Comparison of ENCODE assay signal across 24 cellular contexts in genomic region chr14:51883232-51883631, GRCh38. TPM values are rescaled to one million over a fixed set of nuclear protein-coding genes. Genes with fewer than 3 reads are reported as not detected.
DNase-seq lines count a peak whose midpoint lies in the region; ATAC-seq and TF ChIP-seq lines count a peak whose summit lies in the region.
"Had no signal": no experiment of that assay in that cellular context is flagged by ENCODE, and none has a peak within 500 bp of the region (broad histone marks: within the 10 kb centered on the region; RNA-seq: fewer than 3 reads in every experiment).

No MANE protein-coding gene starts in this region.

- CTCF ChIA-PET in T-cell (lab: Charles Lee): interaction anchor here in 1 of 2 donors (1.1 to 1.5 kb wide), 3 partner anchors 8 to 30 kb away, joined by 3 to 4 read pairs (median 4); no protein-coding TSS in a partner anchor
- CTCF ChIA-PET in PC-9 (lab: Charles Lee): no interaction called here

- peaks cover 0 to 17% (median 6%) of the 10 kb centered on the region in 11 experiments; a peak in 13 of 22 replicates for H3K9me3 ChIP-seq in BLaER1 treated with 17β-estradiol and CSF1 and Interleukin-3, amounts not matched to agents 10 nM and 100 nM (replicated peaks in 1 of 11)
- H3K9me3 ChIP-seq in endocrine pancreas (ENCODE audit: control insufficient read depth, low read length): no peaks in the 10 kb centered on the region
- no peaks in the 10 kb centered on the region for H3K9me3 ChIP-seq in PC-9 (ENCODE audit: insufficient read depth, low read depth)
- H3K9me3 ChIP-seq: heart left ventricle, left lung had no signal

- H3K4me3 Mint-ChIP-seq in T-helper 2 cell treated with Interferon-gamma antibody and Interleukin-4, amounts not matched to agents 5 μg/mL and 100 μg/mL, for 36 hours: peak overlapping the region; percentile 32
- peak overlapping the region in 2 of 3 donors; percentile 35 to 43 for H3K4me3 Mint-ChIP-seq in T-cell
- H3K4me3 Mint-ChIP-seq: HFFc6 had no signal

- H3K27me3 Mint-ChIP-seq in T-helper 2 cell treated with Interferon-gamma antibody and Interleukin-4, amounts not matched to agents 5 μg/mL and 100 μg/mL, for 36 hours (ENCODE audit: low read depth): no peaks in the 10 kb centered on the region
- H3K27me3 Mint-ChIP-seq in T-cell: no peaks in the 10 kb centered on the region

- H3K4me2 ChIP-seq in BLaER1 treated with 17β-estradiol and CSF1 and Interleukin-3, amounts not matched to agents 10 nM and 100 nM: peak overlapping the region in 9 of 11 experiments; percentile 7 to 90 (median 81); a peak in 14 of 22 replicates
- no peak overlapping the region for H3K4me2 ChIP-seq in PC-9

- peaks cover 35% of the 10 kb centered on the region for H3K4me1 Mint-ChIP-seq in T-helper 2 cell treated with Interferon-gamma antibody and Interleukin-4, amounts not matched to agents 5 μg/mL and 100 μg/mL, for 36 hours (ENCODE audit: low read depth)
- peaks cover 87 to 90% (median 90%) of the 10 kb centered on the region in 3 donors for H3K4me1 Mint-ChIP-seq in T-cell

- peaks cover 59% of the 10 kb centered on the region for H3K36me3 Mint-ChIP-seq in T-helper 2 cell treated with Interferon-gamma antibody and Interleukin-4, amounts not matched to agents 5 μg/mL and 100 μg/mL, for 36 hours (ENCODE audit: low read depth)
- peaks cover 54% of the 10 kb centered on the region for H3K36me3 Mint-ChIP-seq in T-cell

- peaks cover 4 to 35% (median 22%) of the 10 kb centered on the region in 11 experiments; a peak in 18 of 22 replicates for H3K36me3 ChIP-seq in BLaER1 treated with 17β-estradiol and CSF1 and Interleukin-3, amounts not matched to agents 10 nM and 100 nM
- H3K36me3 ChIP-seq in endocrine pancreas (ENCODE audit: control insufficient read depth, insufficient read depth, low read length): no peaks in the 10 kb centered on the region
- no peaks in the 10 kb centered on the region for H3K36me3 ChIP-seq in PC-9 (ENCODE audit: low read depth)
- H3K36me3 ChIP-seq: cardiac muscle cell, heart left ventricle, left lung had no signal

- peak overlapping the region; percentile 19 for H3K27ac Mint-ChIP-seq in T-helper 2 cell treated with Interferon-gamma antibody and Interleukin-4, amounts not matched to agents 5 μg/mL and 100 μg/mL, for 36 hours
- H3K27ac Mint-ChIP-seq in T-cell: peak overlapping the region; percentile 36 to 77
- H3K27ac Mint-ChIP-seq: HFFc6 had no signal

- in situ Hi-C loops in KBM-7 (cut with MboI; ENCODE audit: low pct_unique_long_range_greater_than_20kb, low sequenced_read_pairs): no loop called here

- no peaks in the 10 kb centered on the region for H3F3A ChIP-seq in PC-9 (ENCODE audit: insufficient read depth, low read depth)

- H3K4me3 ChIP-seq in BLaER1 treated with 17β-estradiol and CSF1 and Interleukin-3, amounts not matched to agents 10 nM and 100 nM: no peak overlapping the region
- H3K4me3 ChIP-seq in endocrine pancreas (ENCODE audit: control insufficient read depth, insufficient read depth, low read length) (peak overlapping the region; percentile 70), PC-9 (no peak overlapping the region)
- H3K4me3 ChIP-seq: cardiac muscle cell, heart left ventricle, left lung, smooth muscle cell had no signal

- peaks cover 0 to 92% (median 0%) of the 10 kb centered on the region in 11 experiments; a peak in 3 of 22 replicates for H4K20me1 ChIP-seq in BLaER1 treated with 17β-estradiol and CSF1 and Interleukin-3, amounts not matched to agents 10 nM and 100 nM
- H4K20me1 ChIP-seq in PC-9 (ENCODE audit: insufficient read depth): no peaks in the 10 kb centered on the region

- no peak for TF ChIP-seq CTCF in PC-9 (conservative IDR thresholded peaks at IDR 0.05)

- no peaks in the 10 kb centered on the region for H3K27me3 ChIP-seq in BLaER1 treated with 17β-estradiol and CSF1 and Interleukin-3, amounts not matched to agents 10 nM and 100 nM
- H3K27me3 ChIP-seq in endocrine pancreas (ENCODE audit: control insufficient read depth, insufficient read depth, low read length): no peaks in the 10 kb centered on the region
- H3K27me3 ChIP-seq in PC-9 (ENCODE audit: insufficient read depth, low read depth): no peaks in the 10 kb centered on the region
- H3K27me3 ChIP-seq: cardiac muscle cell, heart left ventricle, left lung had no signal

- intact Hi-C loops in PC-9 (cut with micrococcal nuclease; ENCODE audit: unreplicated experiment): no loop called here

- peak; percentile 29 to 47 (median 33) for ATAC-seq in T-cell (replicated peaks in 1 of 4)
- ATAC-seq: heart left ventricle, left lung had no signal

- H3K9me2 ChIP-seq in PC-9 (ENCODE audit: insufficient read depth): no peaks in the 10 kb centered on the region

- POLR2A ChIA-PET in T-cell (lab: Charles Lee) (interaction anchor here in 1 of 2 donors (1.1 to 1.6 kb wide), 4 partner anchors 9 to 36 kb away, joined by 3 to 10 read pairs (median 6); partner anchors contain the start of gene GNG2), PC-9 (lab: Charles Lee; ENCODE audit: unreplicated experiment) (no interaction called here)

- peak overlapping the region in 7 of 11 experiments; percentile 54 to 83 (median 78); a peak in 14 of 22 replicates for H3K27ac ChIP-seq in BLaER1 treated with 17β-estradiol and CSF1 and Interleukin-3, amounts not matched to agents 10 nM and 100 nM
- no peak overlapping the region for H3K27ac ChIP-seq in PC-9
- H3K27ac ChIP-seq: cardiac muscle cell had no signal

- no peak for DNase-seq in T-helper 2 cell treated with Interferon-gamma antibody and Interleukin-4, amounts not matched to agents 5 μg/mL and 100 μg/mL, for 36 hours (ENCODE audit: low spot score)
- DNase-seq in T-helper 2 cell (no peak), T-cell (no peak), KBM-7 (no peak), PC-9 (no peak)
- DNase-seq in stimulated activated CD4-positive, alpha-beta T cell treated with anti-CD3 and anti-CD28 coated beads, Interleukin-12 subunit alpha, Interleukin-12 subunit beta, amount 100 ng/mL, for 4 hours: no peak
- DNase-seq: 8988T; activated CD4-positive, alpha-beta T cell treated with anti-CD3 and anti-CD28 coated beads for 1 hour; AML-193; amygdala; Calu3; dermis blood vessel endothelial cell; heart left ventricle; HFFc6; left lung; NCI-H1417; NCI-H2107; NCI-H510A treated with DMSO at 0.1 percent for 48 hours; stimulated activated CD4-positive, alpha-beta T cell treated with anti-CD3 and anti-CD28 coated beads, Interleukin-4, amount 100 ng/mL, for 4 hours; T1000 had no signal

- BruUV-seq in PC-9 (replicated peaks; lab: Mats Ljungman, UMichigan): no TSS peak

- peaks cover 26 to 73% (median 54%) of the 10 kb centered on the region in 10 experiments for H3K4me1 ChIP-seq in BLaER1 treated with 17β-estradiol and CSF1 and Interleukin-3, amounts not matched to agents 10 nM and 100 nM
- H3K4me1 ChIP-seq in endocrine pancreas (ENCODE audit: control insufficient read depth, insufficient read depth, low read length) (peaks cover 25% of the 10 kb centered on the region), PC-9 (replicated peaks; ENCODE audit: insufficient read depth) (peaks cover 22% of the 10 kb centered on the region)

- no peak overlapping the region for H2AFZ ChIP-seq in PC-9

- no peak overlapping the region for H3K9ac ChIP-seq in BLaER1 treated with 17β-estradiol and CSF1 and Interleukin-3, amounts not matched to agents 10 nM and 100 nM
- H3K9ac ChIP-seq in endocrine pancreas (ENCODE audit: control insufficient read depth, insufficient read depth, low read length): no peak overlapping the region

- no peaks in the 10 kb centered on the region for H3K9me3 Mint-ChIP-seq in T-helper 2 cell treated with Interferon-gamma antibody and Interleukin-4, amounts not matched to agents 5 μg/mL and 100 μg/mL, for 36 hours
- no peaks in the 10 kb centered on the region for H3K9me3 Mint-ChIP-seq in T-cell
- H3K9me3 Mint-ChIP-seq: HFFc6 had no signal

- H3K79me2 ChIP-seq in PC-9 (ENCODE audit: low read depth): no peaks in the 10 kb centered on the region

RNA-seq across cellular contexts. Expression of gene GNG2, which starts 22.8 kb away (rescaled TPM):
- total RNA-seq in T-cell: 100 to 1,000 TPM in 2 of 5 donors, 10 to 100 TPM in 3; 82.2 to 197 (median 99.0) TPM
- total RNA-seq in PC-9 (2021): 0.33 TPM in 1 of 2 replicates, not detected in the other
- total RNA-seq: Calu3 had no signal

Comparison
In these comparisons a context has a peak if more than half of its experiments do, and no peak if none do; other contexts are left out.
1. RNA of gene GNG2, which starts 22.8 kb away (total RNA-seq): 82.2 to 197 TPM in T-cell; 0.33 TPM in PC-9; every median in the first group is over 10 times any median in the second.